ENCODE assay signal across 1 cellular context in genomic region chr14:70292716-70293115, GRCh38.
TF ChIP-seq lines count a peak whose summit lies in the region.

No MANE protein-coding gene starts in this region.

TF ChIP-seq in H1, 55 proteins besides CTCF, POLR2A, EP300 and RAD21:
- TF ChIP-seq RBBP5 (IDR thresholded peaks at IDR 0.05; ENCODE audit: borderline replicate concordance, low read depth, low read length) (no peak), SP4 (IDR thresholded peaks at IDR 0.05; ENCODE audit: low read length) (no peak), SRF (IDR thresholded peaks at IDR 0.05; ENCODE audit: low read depth, low read length) (no peak), CTBP2 (IDR thresholded peaks at IDR 0.05; ENCODE audit: borderline replicate concordance, insufficient read depth, insufficient read length, low read length) (no peak), TAF7 (optimal IDR thresholded peaks at IDR 0.05; ENCODE audit: borderline replicate concordance, low read depth, low read length) (no peak), USF2 (IDR thresholded peaks at IDR 0.05; ENCODE audit: low read length) (no peak), ATF2 (IDR thresholded peaks at IDR 0.05; ENCODE audit: low read length) (no peak), CBX5 (IDR thresholded peaks at IDR 0.05; ENCODE audit: low read depth, low read length) (no peak), KDM1A (IDR thresholded peaks at IDR 0.05; ENCODE audit: borderline replicate concordance, low read length) (no peak), NANOG (IDR thresholded peaks at IDR 0.05; ENCODE audit: insufficient read depth, low read depth, low read length, poor library complexity, severe bottlenecking) (no peak), PHF8 (conservative IDR thresholded peaks at IDR 0.05; ENCODE audit: low read depth, low read length) (no peak), MAFK (IDR thresholded peaks at IDR 0.05; ENCODE audit: low read depth, low read length) (no peak)
TF ChIP-seq in H1: peak in this region for 0.
